9 cellular contexts compared by ENCODE assay signal in the genomic region with DNA sequence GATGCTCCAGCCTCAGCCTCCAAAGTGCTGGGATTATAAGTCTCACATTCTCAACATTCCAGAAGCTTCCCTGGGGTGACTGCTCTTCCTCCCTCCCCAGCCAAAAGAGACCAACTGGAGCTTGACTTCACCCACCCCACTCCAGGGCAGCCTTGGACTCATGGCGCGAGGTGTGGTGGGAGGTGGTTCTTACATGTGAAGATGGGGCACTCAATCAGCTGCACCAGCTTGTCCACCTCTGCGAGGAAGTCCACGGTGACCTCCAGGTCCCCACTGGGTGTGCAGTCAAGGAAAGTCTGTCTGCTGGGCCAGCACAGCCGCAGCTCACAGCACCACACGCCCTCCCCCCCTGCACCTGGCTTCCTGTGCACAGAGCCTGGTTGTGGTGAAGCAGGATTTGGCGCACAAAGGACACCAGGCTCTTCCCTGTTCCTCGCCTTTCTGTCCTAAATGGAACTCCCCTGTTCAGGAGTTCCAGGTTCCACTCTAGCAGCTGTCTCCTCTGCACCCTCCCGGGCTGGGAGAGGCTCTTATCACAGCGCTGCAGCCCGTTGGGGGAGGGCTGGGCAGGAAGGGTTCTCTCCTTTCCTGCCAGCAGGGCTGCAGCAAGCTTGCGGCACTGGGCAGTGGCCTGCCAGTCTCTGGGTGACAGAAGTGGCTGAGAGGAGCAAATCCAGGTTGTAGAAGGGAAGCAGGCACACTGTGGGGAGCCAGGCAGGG. TPM values are rescaled to one million over a fixed set of nuclear protein-coding genes. Genes with fewer than 3 reads are reported as not detected.
A peak's percentile ranks its signal among the peaks of the same experiment; 100 is the strongest.
DNase-seq lines count a peak whose midpoint lies in the region; ATAC-seq and TF ChIP-seq lines count a peak whose summit lies in the region.
"Had no signal": no experiment of that assay in that cellular context is flagged by ENCODE, and none has a peak within 500 bp of the region (broad histone marks: within the 10 kb centered on the region; RNA-seq: fewer than 3 reads in every experiment).

No MANE protein-coding gene starts in this region.

- no peaks in the 10 kb centered on the region for H3K36me3 ChIP-seq in rectal smooth muscle tissue (ENCODE audit: control insufficient read depth, insufficient read depth, low read length)

- no peaks in the 10 kb centered on the region for H3K27me3 Mint-ChIP-seq in activated T-helper 17 cell treated with anti-CD3 and anti-CD28 coated beads, Interleukin-2, amount 50 U/mL, for 72 hours
- H3K27me3 Mint-ChIP-seq: IgD-negative memory B cell had no signal

- DNase-seq in NCI-H69 (lab: John Stamatoyannopoulos, UW): peak; percentile 42
- peak; percentile 92 to 93 for DNase-seq in erythroblast (lab: John Stamatoyannopoulos, UW)
- no peak for DNase-seq in AG08396 (ENCODE audit: low spot score)
- no peak for DNase-seq in OCI-M2 (lab: John Stamatoyannopoulos, UW; ENCODE audit: unreplicated experiment)

- peak overlapping the region; percentile 98 for H3K27ac ChIP-seq in rectal smooth muscle tissue (ENCODE audit: low read depth, low read length)

- TF ChIP-seq POLR2A in erythroblast (IDR thresholded peaks at IDR 0.05; ENCODE audit: low read length): no peak

- no peak overlapping the region for H3K4me3 ChIP-seq in rectal smooth muscle tissue (ENCODE audit: low read length)

- no peak overlapping the region for H3K4me3 Mint-ChIP-seq in activated T-helper 17 cell treated with anti-CD3 and anti-CD28 coated beads, Interleukin-2, amount 50 U/mL, for 72 hours
- H3K4me3 Mint-ChIP-seq: IgD-negative memory B cell had no signal

- no peak overlapping the region for H3K9ac ChIP-seq in rectal smooth muscle tissue (ENCODE audit: low read length)

- H3K9me3 Mint-ChIP-seq in activated T-helper 17 cell treated with anti-CD3 and anti-CD28 coated beads, Interleukin-2, amount 50 U/mL, for 72 hours: no peaks in the 10 kb centered on the region
- H3K9me3 Mint-ChIP-seq: IgD-negative memory B cell had no signal

- H3K4me1 ChIP-seq in rectal smooth muscle tissue (ENCODE audit: control insufficient read depth, insufficient read depth, low read length): peaks cover 80% of the 10 kb centered on the region

- no peaks in the 10 kb centered on the region for H3K27me3 ChIP-seq in rectal smooth muscle tissue (ENCODE audit: control insufficient read depth, insufficient read depth, low read length)

- peaks cover 6% of the 10 kb centered on the region for H3K36me3 Mint-ChIP-seq in activated T-helper 17 cell treated with anti-CD3 and anti-CD28 coated beads, Interleukin-2, amount 50 U/mL, for 72 hours (ENCODE audit: low read depth)

- no peaks in the 10 kb centered on the region for H3K4me1 Mint-ChIP-seq in activated T-helper 17 cell treated with anti-CD3 and anti-CD28 coated beads, Interleukin-2, amount 50 U/mL, for 72 hours

- H3K27ac Mint-ChIP-seq in activated T-helper 17 cell treated with anti-CD3 and anti-CD28 coated beads, Interleukin-2, amount 50 U/mL, for 72 hours: no peak overlapping the region
- H3K27ac Mint-ChIP-seq: IgD-negative memory B cell had no signal

- ATAC-seq in GM21423 (IDR thresholded peaks at IDR 0.05; ENCODE audit: unreplicated experiment): peak; percentile 47
- no peak for ATAC-seq in activated T-helper 17 cell treated with anti-CD3 and anti-CD28 coated beads, Interleukin-2, amount 50 U/mL, for 72 hours (replicated peaks)
- no peak for ATAC-seq in GM21825 (IDR thresholded peaks at IDR 0.05; ENCODE audit: unreplicated experiment)

RNA-seq across cellular contexts. Expression of a gene that starts 9.7 kb away (rescaled TPM):
- under 1 TPM; 0.11 to 0.67 TPM for total RNA-seq in activated T-helper 17 cell treated with anti-CD3 and anti-CD28 coated beads, Interleukin-2, amount 50 U/mL, for 72 hours

RNA-seq across cellular contexts. Expression of a gene that starts 49.2 kb away (rescaled TPM):
- total RNA-seq in activated T-helper 17 cell treated with anti-CD3 and anti-CD28 coated beads, Interleukin-2, amount 50 U/mL, for 72 hours: not detected

Comparison
In these comparisons a context has a peak if more than half of its experiments do, and no peak if none do; other contexts are left out.
1. DNase-seq: peak in NCI-H69 (single experiment) and erythroblast (2 of 2); none in AG08396 (single experiment) and OCI-M2 (single experiment).